10 cellular contexts compared by ENCODE assay signal in genomic region chr5:145531038-145531734, GRCh38.
DNase-seq lines count a peak whose midpoint lies in the region; ATAC-seq and TF ChIP-seq lines count a peak whose summit lies in the region.
"Had no signal": no experiment of that assay in that cellular context is flagged by ENCODE, and none has a peak within 500 bp of the region (broad histone marks: within the 10 kb centered on the region; RNA-seq: fewer than 3 reads in every experiment).

No MANE protein-coding gene starts in this region.

- H3K4me2 ChIP-seq in H9 (ENCODE audit: insufficient read depth, insufficient read length, low read length) (no peak overlapping the region), osteoblast (ENCODE audit: insufficient read depth, low read length) (no peak overlapping the region)

- ATAC-seq in RWPE2 (ENCODE audit: low read depth), result peak; percentile 100

- H3K36me3 ChIP-seq in RWPE2 (ENCODE audit: low read depth) (no peaks in the 10 kb centered on the region), osteoblast (ENCODE audit: insufficient read depth, low read length) (no peaks in the 10 kb centered on the region)

- no peak overlapping the region for H4K8ac ChIP-seq in H9 (replicated peaks; ENCODE audit: insufficient read length, low read depth, low read length)

- H4K20me1 ChIP-seq in H9 (ENCODE audit: control insufficient read depth, insufficient read depth, insufficient read length), result no peaks in the 10 kb centered on the region
- H4K20me1 ChIP-seq in osteoblast (ENCODE audit: insufficient read depth, low read length), result no peaks in the 10 kb centered on the region

- no peaks in the 10 kb centered on the region for H3K79me1 ChIP-seq in H9 (ENCODE audit: insufficient read depth, low read depth, low read length, poor library complexity, severe bottlenecking)

- no peaks in the 10 kb centered on the region for H3K79me2 ChIP-seq in H9 (ENCODE audit: insufficient read depth, low read length)
- H3K79me2 ChIP-seq in osteoblast (ENCODE audit: insufficient read depth, low read length), result no peaks in the 10 kb centered on the region

- H2BK12ac ChIP-seq in H9 (ENCODE audit: insufficient read length, low read depth, low read length), result no peak overlapping the region

- H3K9ac ChIP-seq in H9 (ENCODE audit: extremely low read depth, insufficient read length, low read length), result no peak overlapping the region

- H2AFZ ChIP-seq in H9 (ENCODE audit: low read length) (no peak overlapping the region), osteoblast (ENCODE audit: low read length) (no peak overlapping the region)

- no peaks in the 10 kb centered on the region for H3K23me2 ChIP-seq in H9 (ENCODE audit: insufficient read length, low read depth, low read length, poor library complexity, severe bottlenecking)

- H3K9me3 ChIP-seq in RWPE2 (ENCODE audit: severe bottlenecking) (no peaks in the 10 kb centered on the region), H9 (ENCODE audit: control insufficient read depth, low read depth, low read length) (no peaks in the 10 kb centered on the region), osteoblast (ENCODE audit: low read depth, low read length) (no peaks in the 10 kb centered on the region)

- H3K9me3 Mint-ChIP-seq in H9, result no peaks in the 10 kb centered on the region

- no peak overlapping the region for H3K14ac ChIP-seq in H9 (ENCODE audit: insufficient read depth, low read length)

- H3K36me3 Mint-ChIP-seq in H9 (ENCODE audit: insufficient read depth in 1 of 3, low read depth in 3 of 3), result no peaks in the 10 kb centered on the region
- H3K36me3 Mint-ChIP-seq: activated CD4-positive, alpha-beta memory T cell treated with anti-CD3 and anti-CD28 coated beads for 36 hours had no signal

- no peak overlapping the region for H3K23ac ChIP-seq in H9 (ENCODE audit: insufficient read length, low read depth, low read length)

- H2BK20ac ChIP-seq in H9 (ENCODE audit: low read depth, low read length, poor library complexity, severe bottlenecking), result no peak overlapping the region

- TF ChIP-seq CTCF in RWPE2 (IDR thresholded peaks at IDR 0.05; ENCODE audit: poor library complexity, severe bottlenecking) (no peak), H9 (conservative IDR thresholded peaks at IDR 0.05) (no peak), osteoblast (IDR thresholded peaks at IDR 0.05; ENCODE audit: extremely low read depth, low read depth, low read length) (no peak)

- H3K27me3 ChIP-seq in RWPE2 (ENCODE audit: insufficient read depth, poor library complexity, severe bottlenecking) (no peaks in the 10 kb centered on the region), H9 (ENCODE audit: insufficient read depth, low read length) (no peaks in the 10 kb centered on the region), osteoblast (ENCODE audit: insufficient read depth, low read length) (no peaks in the 10 kb centered on the region)

- no peak overlapping the region for H4K5ac ChIP-seq in H9 (ENCODE audit: insufficient read length, low read depth, low read length)

- H3K27ac ChIP-seq in RWPE2 (ENCODE audit: poor library complexity, severe bottlenecking) (peak overlapping the region; percentile 42), H9 (ENCODE audit: insufficient read length, low read depth, low read length) (no peak overlapping the region), osteoblast (ENCODE audit: low read depth, low read length) (no peak overlapping the region)

- no peak overlapping the region for H3K4me3 Mint-ChIP-seq in H9
- H3K4me3 Mint-ChIP-seq: activated CD4-positive, alpha-beta memory T cell treated with anti-CD3 and anti-CD28 coated beads for 36 hours had no signal

- no peak overlapping the region for H3K18ac ChIP-seq in H9 (ENCODE audit: insufficient read length, low read depth, low read length)

- DNase-seq in ELR (ENCODE audit: low read depth), result peak; percentile 89
- DNase-seq in RWPE2 (ENCODE audit: low spot score), result peak; percentile 85
- peak; percentile 57 for DNase-seq in fibroblast of peridontal ligament (ENCODE audit: extremely low read depth)
- peak; percentile 80 for DNase-seq in pulmonary artery endothelial cell (ENCODE audit: low read depth, low spot score)
- no peak for DNase-seq in NCI-H1105 treated with DMSO at 0.1 percent for 48 hours (lab: John Stamatoyannopoulos, UW)
- no peak for DNase-seq in H9
- no peak for DNase-seq in COLO668 (lab: John Stamatoyannopoulos, UW; ENCODE audit: unreplicated experiment)
- no peak for DNase-seq in osteoblast (ENCODE audit: insufficient read length, low spot score, missing footprints)
- DNase-seq: activated CD4-positive, alpha-beta memory T cell treated with anti-CD3 and anti-CD28 coated beads for 36 hours; retina had no signal

- peak overlapping the region in 1 of 3 experiments; percentile 17; a peak in 1 of 7 replicates for H3K27ac Mint-ChIP-seq in H9
- H3K27ac Mint-ChIP-seq: activated CD4-positive, alpha-beta memory T cell treated with anti-CD3 and anti-CD28 coated beads for 36 hours had no signal

- no peak overlapping the region for H3K4me3 ChIP-seq in RWPE2 (ENCODE audit: severe bottlenecking)
- H3K4me3 ChIP-seq in osteoblast (ENCODE audit: insufficient read depth, low read length), result no peak overlapping the region

- H3T11ph ChIP-seq in H9 (ENCODE audit: low read length), result no peak overlapping the region

- H2BK5ac ChIP-seq in H9 (ENCODE audit: insufficient read length, low read length), result no peak overlapping the region

- no peak overlapping the region for H2BK15ac ChIP-seq in H9 (ENCODE audit: low read depth, low read length)

- H2BK120ac ChIP-seq in H9 (ENCODE audit: low read depth, low read length, poor library complexity, severe bottlenecking), result no peak overlapping the region

- H4K91ac ChIP-seq in H9 (ENCODE audit: insufficient read length, low read depth, low read length), result no peak overlapping the region

- H3K4me1 Mint-ChIP-seq in H9, result no peaks in the 10 kb centered on the region

- H3K4ac ChIP-seq in H9 (ENCODE audit: low read depth, low read length), result no peak overlapping the region

- no peak overlapping the region for H2AK5ac ChIP-seq in H9 (ENCODE audit: insufficient read length, low read length)

- H3K56ac ChIP-seq in H9 (ENCODE audit: insufficient read length, low read depth, low read length), result no peak overlapping the region

- H3K27me3 Mint-ChIP-seq in H9 (ENCODE audit: low read depth), result no peaks in the 10 kb centered on the region
- H3K27me3 Mint-ChIP-seq: activated CD4-positive, alpha-beta memory T cell treated with anti-CD3 and anti-CD28 coated beads for 36 hours had no signal

- peaks cover 12% of the 10 kb centered on the region for H3K4me1 ChIP-seq in RWPE2 (ENCODE audit: insufficient read depth, poor library complexity, severe bottlenecking)
- no peaks in the 10 kb centered on the region for H3K4me1 ChIP-seq in H9 (ENCODE audit: insufficient read depth, low read length)
- H3K4me1 ChIP-seq in osteoblast (ENCODE audit: insufficient read depth, low read length), result peaks cover 9% of the 10 kb centered on the region

- no CpG with 5 or more reads among the region's 5 CpGs for WGBS in H9 (ENCODE audit: extremely low coverage, insufficient read length, low lambda C conversion rate)

Comparison
In these comparisons a context has a peak if more than half of its experiments do, and no peak if none do; other contexts are left out.
1. DNase-seq: peak in ELR (single experiment), RWPE2 (single experiment), fibroblast of peridontal ligament (single experiment) and pulmonary artery endothelial cell (single experiment); none in NCI-H1105 treated with DMSO at 0.1 percent for 48 hours (single experiment), H9 (single experiment), COLO668 (single experiment) and osteoblast (single experiment).